ENCODE assay signal across 23 cellular contexts in genomic region chr7:24657980-24658379, GRCh38.
A peak's percentile ranks its signal among the peaks of the same experiment; 100 is the strongest.
DNase-seq lines count a peak whose midpoint lies in the region; FAIRE-seq and TF ChIP-seq lines count a peak whose summit lies in the region.
"Had no signal": no experiment of that assay in that cellular context is flagged by ENCODE, and none has a peak within 500 bp of the region (broad histone marks: within the 10 kb centered on the region; RNA-seq: fewer than 3 reads in every experiment).

No MANE protein-coding gene starts in this region.

- no peaks in the 10 kb centered on the region for H3K36me3 ChIP-seq in right atrium auricular region

- no peak overlapping the region for H3K27ac ChIP-seq in right atrium auricular region
- H3K27ac ChIP-seq: BLaER1 had no signal

- no peaks in the 10 kb centered on the region for H3K9me3 ChIP-seq in right atrium auricular region
- H3K9me3 ChIP-seq: BE2C had no signal

- no peak overlapping the region for H3K4me3 ChIP-seq in right atrium auricular region
- H3K4me3 ChIP-seq: BLaER1 had no signal

- FAIRE-seq in G401.6 (lab: Jason Lieb, UNC): peak; percentile 6
- FAIRE-seq in GM18507 (lab: Jason Lieb, UNC): peak; percentile 60
- peak; percentile 51 for FAIRE-seq in islet of Langerhans (lab: Jason Lieb, UNC)
- FAIRE-seq: A204.1, GM12891 had no signal

- no peaks in the 10 kb centered on the region for H3K4me1 ChIP-seq in right atrium auricular region
- H3K4me1 ChIP-seq: BE2C, BLaER1 had no signal

- no peak for TF ChIP-seq CTCF in right atrium auricular region (IDR thresholded peaks at IDR 0.05)

- no peaks in the 10 kb centered on the region for H3K27me3 ChIP-seq in right atrium auricular region
- H3K27me3 ChIP-seq: BE2C, BLaER1 had no signal

- DNase-seq in GM18507 (ENCODE audit: extremely low spot score, insufficient read length, low read depth) (no peak), HuH-7 (ENCODE audit: low spot score) (no peak), right atrium auricular region (ENCODE audit: low spot score) (no peak)
- DNase-seq: 8988T; ACHN; BE2C; C1 segment of cervical spinal cord; CD4-positive, alpha-beta memory T cell; CD4-positive, CD25-positive, alpha-beta regulatory T cell; CD8-positive, alpha-beta memory T cell; COR-L47; DMS 273 treated with DMSO at 0.1 percent for 48 hours; DMS153; DMS53; DMS79; DND-41; EL; GF-D8 had no signal
